ENCODE assay signal across 13 cellular contexts in genomic region chr9:8653855-8654254, GRCh38.
"Had no signal": no experiment of that assay in that cellular context is flagged by ENCODE, and none has a peak within 500 bp of the region (broad histone marks: within the 10 kb centered on the region; RNA-seq: fewer than 3 reads in every experiment).

No MANE protein-coding gene starts in this region.

- H3K27me3 Mint-ChIP-seq: naive thymus-derived CD4-positive, alpha-beta T cell had no signal

- H3K9me3 Mint-ChIP-seq: activated naive CD4-positive, alpha-beta T cell treated with anti-CD3 and anti-CD28 coated beads for 36 hours; dendritic cell treated with granulocyte-macrophage colony-stimulating factor and Interleukin-4, amounts not matched to agents 40 ng/mL and 50 ng/mL, for 4 days; T-helper 2 cell treated with Interferon-gamma antibody and Interleukin-4, amounts not matched to agents 5 μg/mL and 100 μg/mL, for 36 hours had no signal

- H3K27me3 ChIP-seq: tibial artery, vagina had no signal

- H3K4me3 Mint-ChIP-seq: activated naive CD4-positive, alpha-beta T cell treated with anti-CD3 and anti-CD28 coated beads for 36 hours; dendritic cell treated with granulocyte-macrophage colony-stimulating factor and Interleukin-4, amounts not matched to agents 40 ng/mL and 50 ng/mL, for 4 days; immature natural killer cell; naive thymus-derived CD4-positive, alpha-beta T cell; T-helper 2 cell treated with Interferon-gamma antibody and Interleukin-4, amounts not matched to agents 5 μg/mL and 100 μg/mL, for 36 hours had no signal

- H3K36me3 ChIP-seq: tibial artery, vagina had no signal

- H3K4me1 Mint-ChIP-seq: immature natural killer cell; naive thymus-derived CD4-positive, alpha-beta T cell had no signal

- H3K27ac ChIP-seq: tibial artery, vagina had no signal

- DNase-seq: activated CD4-positive, alpha-beta T cell treated with anti-CD3 and anti-CD28 coated beads for 48 hours; activated naive CD4-positive, alpha-beta T cell treated with anti-CD3 and anti-CD28 coated beads for 36 hours; central memory CD4-positive, alpha-beta T cell; immature natural killer cell; left cardiac atrium; mammary epithelial cell; naive thymus-derived CD4-positive, alpha-beta T cell; right cardiac atrium; tibial artery had no signal

- H3K27ac Mint-ChIP-seq: activated naive CD4-positive, alpha-beta T cell treated with anti-CD3 and anti-CD28 coated beads for 36 hours; dendritic cell treated with granulocyte-macrophage colony-stimulating factor and Interleukin-4, amounts not matched to agents 40 ng/mL and 50 ng/mL, for 4 days; immature natural killer cell; naive thymus-derived CD4-positive, alpha-beta T cell; T-helper 2 cell treated with Interferon-gamma antibody and Interleukin-4, amounts not matched to agents 5 μg/mL and 100 μg/mL, for 36 hours had no signal

- H3K4me3 ChIP-seq: smooth muscle cell, tibial artery, vagina had no signal

- H3K36me3 Mint-ChIP-seq: immature natural killer cell; naive thymus-derived CD4-positive, alpha-beta T cell had no signal
